36 cellular contexts compared by ENCODE assay signal in genomic region chr17:15777717-15778116, GRCh38. TPM values are rescaled to one million over a fixed set of nuclear protein-coding genes. Genes with fewer than 3 reads are reported as not detected.
"Had no signal": no experiment of that assay in that cellular context is flagged by ENCODE, and none has a peak within 500 bp of the region (broad histone marks: within the 10 kb centered on the region; RNA-seq: fewer than 3 reads in every experiment).

No MANE protein-coding gene starts in this region.

- DNase-seq: Karpas-422, Kasumi-1, KG1, MG63, MM.1S, MV-4-11, NCI-H1048, NCI-H1092, NCI-H1092 treated with DMSO at 0.1 percent for 48 hours, NCI-H1105, NCI-H1105 treated with DMSO at 0.1 percent for 48 hours, NCI-H1417, NCI-H1417 treated with DMSO at 0.1 percent for 48 hours, NCI-H1436, NCI-H1436 treated with DMSO at 0.1 percent for 48 hours, NCI-H146, NCI-H1694, NCI-H1694 treated with DMSO at 0.1 percent for 48 hours, NCI-H187, NCI-H187 treated with DMSO at 0.1 percent for 48 hours, NCI-H1930, NCI-H2029, NCI-H2029 treated with DMSO at 0.1 percent for 48 hours, NCI-H2081, NCI-H2081 treated with DMSO at 0.1 percent for 48 hours, NCI-H2107, NCI-H2171, NCI-H2171 treated with DMSO at 0.1 percent for 48 hours, NCI-H2227 treated with DMSO at 0.1 percent for 48 hours, NCI-H226, NCI-H345, NCI-H446, NCI-H446 treated with DMSO at 0.1 percent for 48 hours had no signal

RNA-seq across cellular contexts. Expression of gene TBC1D26, which starts 45.6 kb away (rescaled TPM):
- total RNA-seq: LHCN-M2, M059J, MCF 10A had no signal
